In genomic region chr3:129769616-129770015, GRCh38 we compare ENCODE assay signal across 26 cellular contexts.
"Had no signal": no experiment of that assay in that cellular context is flagged by ENCODE, and none has a peak within 500 bp of the region (broad histone marks: within the 10 kb centered on the region; RNA-seq: fewer than 3 reads in every experiment).

No MANE protein-coding gene starts in this region.

- H3K27me3 ChIP-seq: stomach, suprapubic skin, testis, thyroid gland, tibial artery, tibial nerve, transverse colon, upper lobe of left lung, upper lobe of right lung, uterus, vagina had no signal

- H3K27ac ChIP-seq: stomach, suprapubic skin, testis, thoracic aorta, thyroid gland, tibial artery, tibial nerve, transverse colon, upper lobe of left lung, upper lobe of right lung, uterus, vagina had no signal

- H3K4me1 ChIP-seq: suprapubic skin, testis, upper lobe of left lung, upper lobe of right lung, uterus, vagina had no signal

- DNase-seq: stimulated activated CD4-positive, alpha-beta T cell treated with anti-CD3 and anti-CD28 coated beads, Interleukin-2, amount 100 ng/mL, for 48 hours; stimulated activated CD4-positive, alpha-beta T cell treated with anti-CD3 and anti-CD28 coated beads, Interleukin-4, amount 100 ng/mL, for 1 hour; stimulated activated CD4-positive, alpha-beta T cell treated with anti-CD3 and anti-CD28 coated beads, Interleukin-4, amount 100 ng/mL, for 24 hours; stimulated activated CD4-positive, alpha-beta T cell treated with anti-CD3 and anti-CD28 coated beads, Interleukin-4, amount 100 ng/mL, for 4 hours; stimulated activated CD8-positive, alpha-beta memory T cell treated with anti-CD3 and anti-CD28 coated beads, Interleukin-4, amount 100 ng/mL, for 48 hours; stimulated activated naive B cell treated with anti-CD40 and anti-IgM and Interleukin-4, amounts not matched to agents 10 μg/mL and 1 μg/mL and 100 μg/mL, for 72 hours; stimulated activated naive CD4-positive, alpha-beta T cell; stimulated activated naive CD4-positive, alpha-beta T cell treated with Interleukin-2 at 50 U/mL for 16 hours; stimulated activated naive CD8-positive, alpha-beta T cell treated with anti-CD3 and anti-CD28 coated beads, Interleukin-15, amount 100 ng/mL, for 72 hours; stimulated activated naive CD8-positive, alpha-beta T cell treated with anti-CD3 and anti-CD28 coated beads, Interleukin-15, Interleukin-2, amounts not matched to agents 100 U/mL and 50 U/mL, for 24 hours; stomach; substantia nigra; testis; thyroid gland; tibial artery; transverse colon; trophoblast cell; upper lobe of left lung; upper lobe of right lung; uterus had no signal

- H3K4me3 ChIP-seq: stomach, suprapubic skin, testis, thoracic aorta, thyroid gland, tibial artery, tibial nerve, transverse colon, upper lobe of left lung, upper lobe of right lung, uterus, vagina had no signal

- H3K9me3 ChIP-seq: stomach, suprapubic skin, testis, thoracic aorta, thyroid gland, tibial artery, tibial nerve, transverse colon, upper lobe of left lung, upper lobe of right lung, uterus, vagina had no signal

- ATAC-seq: stimulated activated effector memory CD8-positive, alpha-beta T cell treated with anti-CD3 and anti-CD28 coated beads, Interleukin-12 subunit alpha, Interleukin-12 subunit beta, amount 100 ng/mL, for 72 hours; stimulated activated memory B cell treated with anti-CD40 and anti-IgM and Interleukin-4, amounts not matched to agents 10 μg/mL and 1 μg/mL and 100 μg/mL, for 72 hours; stimulated activated naive B cell treated with anti-CD40 and anti-IgM and Interleukin-4, amounts not matched to agents 10 μg/mL and 1 μg/mL and 100 μg/mL, for 72 hours; stimulated activated naive CD8-positive, alpha-beta T cell treated with anti-CD3 and anti-CD28 coated beads, Interleukin-15, amount 100 ng/mL, for 72 hours; stimulated activated naive CD8-positive, alpha-beta T cell treated with anti-CD3 and anti-CD28 coated beads, Interleukin-15, Interleukin-2, amounts not matched to agents 100 U/mL and 50 U/mL, for 24 hours; upper lobe of right lung had no signal

- H3K36me3 ChIP-seq: suprapubic skin, thoracic aorta, thyroid gland, tibial artery, tibial nerve, transverse colon, upper lobe of left lung, upper lobe of right lung, uterus, vagina had no signal
